In genomic region chr15:73362900-73363299, GRCh38 we compare ENCODE assay signal across 18 cellular contexts. TPM values are rescaled to one million over a fixed set of nuclear protein-coding genes. Genes with fewer than 3 reads are reported as not detected.
"Had no signal": no experiment of that assay in that cellular context is flagged by ENCODE, and none has a peak within 500 bp of the region (broad histone marks: within the 10 kb centered on the region; RNA-seq: fewer than 3 reads in every experiment).

No MANE protein-coding gene starts in this region.

- H3K4me3 ChIP-seq: adrenal gland, gastrocnemius medialis, hepatocyte, psoas muscle, sigmoid colon, upper lobe of left lung had no signal

- H3K27ac ChIP-seq: adrenal gland, gastrocnemius medialis, hepatocyte, psoas muscle, sigmoid colon, upper lobe of left lung had no signal

- ATAC-seq: gastrocnemius medialis, left lobe of liver, natural killer cell, psoas muscle, T-helper 17 cell had no signal

- H3K4me2 ChIP-seq: hepatocyte had no signal

- H3K79me2 ChIP-seq: hepatocyte had no signal

- H3K36me3 ChIP-seq: adrenal gland, gastrocnemius medialis, sigmoid colon, upper lobe of left lung had no signal

- H3K4me1 ChIP-seq: adrenal gland, gastrocnemius medialis, psoas muscle had no signal

- DNase-seq: activated B cell treated with CpG ODN at 0.5 μM for 24 hours; activated CD4-positive, alpha-beta T cell treated with anti-CD3 and anti-CD28 coated beads, Interleukin-2, amount 10 ng/mL, durations not matched to agents 7 days and 5 days; activated CD8-positive, alpha-beta memory T cell treated with anti-CD3 and anti-CD28 coated beads for 24 hours; activated naive CD4-positive, alpha-beta T cell treated with anti-CD3 and anti-CD28 coated beads, Interleukin-2, amount 10 ng/mL, durations not matched to agents 7 days and 5 days; adrenal gland; cortex of kidney; effector CD8-positive, alpha-beta T cell; gastrocnemius medialis; natural killer cell; occipital lobe; psoas muscle; sigmoid colon; stimulated activated naive CD4-positive, alpha-beta T cell treated with Interleukin-2 at 50 U/mL for 16 hours; T-helper 17 cell; upper lobe of left lung had no signal

RNA-seq across cellular contexts. Expression of gene HCN4, which starts 5.9 kb away (rescaled TPM):
- total RNA-seq: activated B cell treated with CpG ODN at 0.5 μM for 24 hours; activated CD4-positive, alpha-beta T cell treated with anti-CD3 and anti-CD28 coated beads, Interleukin-2, amount 10 ng/mL, durations not matched to agents 7 days and 5 days; fibroblast of lung; gastrocnemius medialis; left lobe of liver; natural killer cell; psoas muscle; sigmoid colon; T-helper 17 cell had no signal
- polyA plus RNA-seq: fibroblast of lung, psoas muscle had no signal
